ENCODE assay signal across 7 cellular contexts in the genomic region with DNA sequence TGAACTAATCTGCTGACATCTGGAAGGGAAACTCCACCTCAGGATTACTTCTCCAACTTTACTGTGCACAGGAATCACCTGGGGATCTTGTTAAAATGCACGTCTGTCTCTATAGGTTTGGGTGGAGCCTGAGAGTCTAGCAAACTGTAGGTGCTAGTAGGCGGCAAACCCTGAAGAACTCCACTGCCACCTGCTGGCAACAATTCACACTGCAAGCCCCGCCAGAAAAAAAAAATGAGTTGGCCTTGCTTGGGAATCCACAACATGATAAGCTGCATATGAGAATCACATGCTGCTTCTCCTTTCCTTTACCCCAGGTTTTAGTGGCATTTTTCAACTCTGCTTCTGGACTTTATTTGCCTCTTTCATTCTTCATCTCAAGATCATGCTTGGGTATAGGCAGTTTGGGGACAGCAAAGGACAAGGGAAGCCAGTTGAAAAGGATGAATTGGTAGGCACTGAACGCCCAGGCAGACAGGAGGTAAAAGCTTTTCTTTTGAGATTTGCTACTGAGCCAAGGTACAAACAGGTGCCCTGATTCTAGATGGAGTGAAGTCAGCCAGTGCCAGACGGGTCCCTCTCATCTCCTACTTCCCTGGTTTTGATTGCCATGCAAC.
DNase-seq lines count a peak whose midpoint lies in the region; ATAC-seq lines count a peak whose summit lies in the region.

No MANE protein-coding gene starts in this region.

- ATAC-seq in GM18499 (IDR thresholded peaks at IDR 0.05; ENCODE audit: insufficient read depth, unreplicated experiment) (peak; percentile 48), HG02973 (IDR thresholded peaks at IDR 0.05; ENCODE audit: unreplicated experiment) (peak; percentile 80), left lobe of liver (peak; percentile 93)

- DNase-seq in NCI-H2171 (lab: John Stamatoyannopoulos, UW) (peak; percentile 24), cerebellar cortex (ENCODE audit: low spot score) (peak; percentile 64), left lobe of liver (ENCODE audit: low spot score) (peak; percentile 53)
- peak; percentile 8 to 46 (median 26) for DNase-seq in activated CD4-positive, CD25-positive, alpha-beta regulatory T cell (lab: John Stamatoyannopoulos, UW)
- DNase-seq in stimulated activated CD4-positive, alpha-beta T cell treated with anti-CD3 and anti-CD28 coated beads, TNF-alpha, amount 100 ng/mL, for 24 hours (ENCODE audit: low read depth in 3 of 3), result peak; percentile 42 to 61 (median 54)

Comparison
In these comparisons a context has a peak if more than half of its experiments do, and no peak if none do; other contexts are left out.
1. Peak in every context shown above with its lines: DNase-seq and ATAC-seq.